7 cellular contexts compared by ENCODE assay signal in the genomic region with DNA sequence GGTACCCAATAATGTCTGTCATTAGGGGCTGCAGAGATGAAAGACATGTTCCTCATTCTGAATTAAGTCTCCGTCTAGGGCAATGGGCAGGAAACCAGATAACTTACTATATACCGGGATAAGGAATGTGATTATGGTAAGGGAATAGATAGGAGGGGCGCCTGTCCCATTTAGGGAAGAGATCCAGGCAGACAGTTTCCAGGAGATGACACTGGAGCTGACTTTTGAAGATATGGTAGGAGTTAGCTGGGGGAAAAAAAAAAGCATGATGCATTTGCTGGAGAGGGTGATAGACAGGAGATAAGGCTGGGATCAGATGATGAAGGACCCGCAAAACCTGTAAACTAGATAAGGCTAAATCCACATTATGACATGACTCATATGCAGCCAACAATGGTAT.
"Had no signal": no experiment of that assay in that cellular context is flagged by ENCODE, and none has a peak within 500 bp of the region (broad histone marks: within the 10 kb centered on the region; RNA-seq: fewer than 3 reads in every experiment).

No MANE protein-coding gene starts in this region.

- ATAC-seq: GM23338, HepG2 had no signal

- H3K4me2 ChIP-seq: GM23338 had no signal

- H3K27ac ChIP-seq: HL-60 had no signal

- H3K4me3 ChIP-seq: GM23338 had no signal

- FAIRE-seq: H1, HepG2 had no signal

- H2AFZ ChIP-seq: GM23338 had no signal

- DNase-seq: H9, HCEC 1CT, KBM-7 had no signal
